ENCODE assay signal across 31 cellular contexts in genomic region chr12:104374806-104375205, GRCh38.
"Had no signal": no experiment of that assay in that cellular context is flagged by ENCODE, and none has a peak within 500 bp of the region (broad histone marks: within the 10 kb centered on the region; RNA-seq: fewer than 3 reads in every experiment).

No MANE protein-coding gene starts in this region.

- H3K27ac ChIP-seq: brain microvascular endothelial cell, epithelial cell of prostate, esophagus squamous epithelium had no signal

- ATAC-seq: activated CD4-positive, alpha-beta T cell treated with anti-CD3 and anti-CD28 coated beads for 36 hours; activated T-cell treated with anti-CD3 and anti-CD28 coated beads, Interleukin-2, amount 50 U/mL, for 4 hours; activated T-helper 17 cell treated with anti-CD3 and anti-CD28 coated beads, Interleukin-2, amount 50 U/mL, for 72 hours; effector memory CD8-positive, alpha-beta T cell had no signal

- H3K4me3 Mint-ChIP-seq: activated CD4-positive, alpha-beta memory T cell treated with anti-CD3 and anti-CD28 coated beads, Interleukin-2, amount 10 ng/mL, durations not matched to agents 7 days and 5 days; activated CD4-positive, alpha-beta T cell treated with anti-CD3 and anti-CD28 coated beads for 36 hours; activated CD4-positive, alpha-beta T cell treated with anti-CD3 and anti-CD28 coated beads, Interleukin-2, amount 10 ng/mL, durations not matched to agents 7 days and 5 days; activated naive CD8-positive, alpha-beta T cell; activated T-cell treated with anti-CD3 and anti-CD28 coated beads, Interleukin-2, amount 50 U/mL, for 4 hours; activated T-helper 17 cell treated with anti-CD3 and anti-CD28 coated beads, Interleukin-2, amount 50 U/mL, for 72 hours; effector memory CD8-positive, alpha-beta T cell had no signal

- H3K4me1 ChIP-seq: esophagus squamous epithelium had no signal

- H3K27ac Mint-ChIP-seq: activated CD4-positive, alpha-beta memory T cell treated with anti-CD3 and anti-CD28 coated beads, Interleukin-2, amount 10 ng/mL, durations not matched to agents 7 days and 5 days; activated CD4-positive, alpha-beta T cell treated with anti-CD3 and anti-CD28 coated beads for 36 hours; activated CD4-positive, alpha-beta T cell treated with anti-CD3 and anti-CD28 coated beads, Interleukin-2, amount 10 ng/mL, durations not matched to agents 7 days and 5 days; activated naive CD8-positive, alpha-beta T cell; activated T-helper 17 cell treated with anti-CD3 and anti-CD28 coated beads, Interleukin-2, amount 50 U/mL, for 72 hours had no signal

- H3K27me3 Mint-ChIP-seq: activated CD4-positive, alpha-beta memory T cell treated with anti-CD3 and anti-CD28 coated beads, Interleukin-2, amount 10 ng/mL, durations not matched to agents 7 days and 5 days; activated CD4-positive, alpha-beta T cell treated with anti-CD3 and anti-CD28 coated beads for 36 hours; activated naive CD8-positive, alpha-beta T cell; activated T-helper 17 cell treated with anti-CD3 and anti-CD28 coated beads, Interleukin-2, amount 50 U/mL, for 72 hours; effector memory CD8-positive, alpha-beta T cell had no signal

- DNase-seq: activated CD4-positive, alpha-beta memory T cell treated with anti-CD3 and anti-CD28 coated beads, Interleukin-2, amount 10 ng/mL, durations not matched to agents 7 days and 5 days; activated CD4-positive, alpha-beta T cell treated with anti-CD3 and anti-CD28 coated beads for 36 hours; activated CD4-positive, alpha-beta T cell treated with anti-CD3 and anti-CD28 coated beads, Interleukin-2, amount 10 ng/mL, durations not matched to agents 7 days and 5 days; activated CD4-positive, alpha-beta T cell treated with anti-CD3 and anti-CD28 coated beads, Interleukin-2, amount 50 U/mL, for 4 hours; activated CD4-positive, CD25-positive, alpha-beta regulatory T cell; activated CD4-positive, CD25-positive, alpha-beta regulatory T cell treated with anti-CD3 and anti-CD28 coated beads, Interleukin-2, amount 50 U/mL, for 72 hours; activated effector memory CD4-positive, alpha-beta T cell treated with Interleukin-2 at 50 U/mL for 16 hours; activated gamma-delta T cell treated with Interleukin-2 at 50 U/mL for 16 hours; activated naive CD4-positive, alpha-beta T cell treated with anti-CD3 and anti-CD28 coated beads, Interleukin-2, amount 50 U/mL, for 16 hours; activated naive CD4-positive, alpha-beta T cell treated with Interleukin-2 at 50 U/mL for 16 hours; activated T-cell treated with anti-CD3 and anti-CD28 coated beads, Interleukin-2, amount 50 U/mL, for 4 hours; amniotic stem cell; anterior cingulate cortex; brain microvascular endothelial cell; cortex of kidney; dermis blood vessel endothelial cell; effector CD4-positive, alpha-beta T cell; effector memory CD8-positive, alpha-beta T cell; esophagus squamous epithelium; hippocampal formation; T-helper 1 cell; T-helper 2 cell had no signal

- H3K9me3 Mint-ChIP-seq: activated T-helper 17 cell treated with anti-CD3 and anti-CD28 coated beads, Interleukin-2, amount 50 U/mL, for 72 hours; effector memory CD8-positive, alpha-beta T cell had no signal

- H3K27me3 ChIP-seq: brain microvascular endothelial cell, esophagus squamous epithelium had no signal

- H3K36me3 Mint-ChIP-seq: activated naive CD8-positive, alpha-beta T cell had no signal

- FAIRE-seq: astrocyte, bronchial epithelial cell, colon, endometrium, endothelial cell of umbilical vein, frontal cortex had no signal

- H3K36me3 ChIP-seq: brain microvascular endothelial cell, esophagus squamous epithelium had no signal

- H3K4me3 ChIP-seq: esophagus squamous epithelium had no signal
